In the genomic region with DNA sequence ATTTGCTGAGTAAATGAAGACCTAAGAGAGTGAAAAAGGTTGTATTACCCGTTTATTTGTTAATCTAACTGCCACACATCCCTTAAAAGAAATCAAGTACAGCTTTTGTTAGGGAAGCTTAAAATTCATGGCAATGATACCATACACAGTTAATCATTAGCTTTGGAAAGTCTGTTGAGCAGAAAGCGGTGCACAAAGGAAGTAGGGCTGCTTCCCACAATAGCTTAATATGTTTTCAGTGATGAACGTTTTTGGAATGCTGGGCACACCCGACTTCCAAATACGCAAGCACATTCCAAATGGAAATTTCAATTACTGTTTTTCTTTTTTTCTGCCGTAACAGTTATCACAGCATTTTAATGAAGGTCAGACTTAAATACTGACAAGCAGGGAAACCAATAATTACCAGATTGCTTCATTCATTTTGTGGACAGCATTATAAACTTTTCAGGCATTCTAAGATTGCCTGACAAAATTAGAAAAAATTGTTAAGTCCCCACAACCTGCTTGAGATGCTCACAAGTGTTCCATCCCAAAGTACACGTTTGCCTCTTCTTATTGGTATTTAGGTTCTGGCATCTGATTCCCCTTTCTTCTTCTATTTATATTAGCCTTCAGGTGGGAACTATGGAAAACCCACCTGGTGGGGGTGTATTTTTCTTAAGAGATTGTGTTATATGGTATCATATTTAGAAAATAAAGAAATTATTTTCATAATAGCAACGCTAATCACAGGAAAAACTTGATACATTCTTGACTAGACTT, we compare ENCODE assay signal across 8 cellular contexts. TPM values are rescaled to one million over a fixed set of nuclear protein-coding genes. Genes with fewer than 3 reads are reported as not detected.
A peak's percentile ranks its signal among the peaks of the same experiment; 100 is the strongest.
DNase-seq lines count a peak whose midpoint lies in the region; ATAC-seq and TF ChIP-seq lines count a peak whose summit lies in the region.

No MANE protein-coding gene starts in this region.

- H3K9me3 Mint-ChIP-seq in activated CD8-positive, alpha-beta T cell treated with anti-CD3 and anti-CD28 coated beads, Interleukin-2, amount 10 ng/mL, durations not matched to agents 7 days and 5 days (ENCODE audit: insufficient read depth) = no peaks in the 10 kb centered on the region

- intact Hi-C loops in gastrocnemius medialis (cut with DNase I; ENCODE audit: low total_unique reads) = no loop called here

- DNase-seq in BJ (ENCODE audit: low read depth) = peak; percentile 93
- DNase-seq in HT-29 (ENCODE audit: low spot score) = peak; percentile 91
- no peak for DNase-seq in activated CD8-positive, alpha-beta T cell treated with anti-CD3 and anti-CD28 coated beads, Interleukin-2, amount 10 ng/mL, durations not matched to agents 7 days and 5 days
- DNase-seq in gastrocnemius medialis = no peak
- DNase-seq in activated gamma-delta T cell treated with Interleukin-2 at 50 U/mL for 16 hours = no peak
- no peak for DNase-seq in T-helper 9 cell

- TF ChIP-seq CTCF in BJ (IDR thresholded peaks at IDR 0.05; ENCODE audit: insufficient read depth, low read depth, low read length) (no peak), gastrocnemius medialis (IDR thresholded peaks at IDR 0.05 in 4 of 5, conservative IDR thresholded peaks at IDR 0.05 in 1 of 5) (no peak)

- no peaks in the 10 kb centered on the region for H3K27me3 ChIP-seq in BJ (ENCODE audit: control insufficient read depth, insufficient read depth, low read length)
- no peaks in the 10 kb centered on the region for H3K27me3 ChIP-seq in iPS-18a (ENCODE audit: control insufficient read depth, insufficient read depth, low read length)
- H3K27me3 ChIP-seq in gastrocnemius medialis = no peaks in the 10 kb centered on the region

- peak overlapping the region; percentile 55 for H3K27ac ChIP-seq in iPS-18a (ENCODE audit: low read length)
- peak overlapping the region; percentile 68 to 73 (median 69) for H3K27ac ChIP-seq in gastrocnemius medialis

- H3K4me1 ChIP-seq in iPS-18a (ENCODE audit: control insufficient read depth, low read depth, low read length) (peaks cover 5% of the 10 kb centered on the region), gastrocnemius medialis (peaks cover 0 to 8% of the 10 kb centered on the region in 2 donors)

- TF ChIP-seq POLR2A in gastrocnemius medialis (IDR thresholded peaks at IDR 0.05) = no peak

- peak overlapping the region; percentile 80 for H3K9ac ChIP-seq in iPS-18a (ENCODE audit: low read length)

- H3K9me3 ChIP-seq in iPS-18a (ENCODE audit: control insufficient read depth, low read depth, low read length) (no peaks in the 10 kb centered on the region), gastrocnemius medialis (no peaks in the 10 kb centered on the region)

- H3K4me3 Mint-ChIP-seq in activated CD8-positive, alpha-beta T cell treated with anti-CD3 and anti-CD28 coated beads, Interleukin-2, amount 10 ng/mL, durations not matched to agents 7 days and 5 days = peak overlapping the region; percentile 99

- H3K4me3 ChIP-seq in BJ (ENCODE audit: low read depth, low read length) (peak overlapping the region; percentile 50), iPS-18a (ENCODE audit: low read length) (peak overlapping the region; percentile 73), gastrocnemius medialis (peak overlapping the region; percentile 67 to 80 (median 72))

- no peak for ATAC-seq in activated CD8-positive, alpha-beta T cell treated with anti-CD3 and anti-CD28 coated beads, Interleukin-2, amount 10 ng/mL, durations not matched to agents 7 days and 5 days
- ATAC-seq in gastrocnemius medialis (no peak), GM21381 (IDR thresholded peaks at IDR 0.05; ENCODE audit: unreplicated experiment) (no peak)

- in situ Hi-C loops in gastrocnemius medialis (cut with MboI; ENCODE audit: low sequenced_read_pairs in 4 of 4) = no loop called here

- no peak overlapping the region for H3K27ac Mint-ChIP-seq in activated CD8-positive, alpha-beta T cell treated with anti-CD3 and anti-CD28 coated beads, Interleukin-2, amount 10 ng/mL, durations not matched to agents 7 days and 5 days

- no peaks in the 10 kb centered on the region for H3K36me3 ChIP-seq in BJ (ENCODE audit: control insufficient read depth, insufficient read depth, low read length)
- H3K36me3 ChIP-seq in iPS-18a (ENCODE audit: control insufficient read depth, low read depth, low read length) = peaks cover 13% of the 10 kb centered on the region
- no peaks in the 10 kb centered on the region for H3K36me3 ChIP-seq in gastrocnemius medialis

- peaks cover 30% of the 10 kb centered on the region for H3K4me1 Mint-ChIP-seq in activated CD8-positive, alpha-beta T cell treated with anti-CD3 and anti-CD28 coated beads, Interleukin-2, amount 10 ng/mL, durations not matched to agents 7 days and 5 days (ENCODE audit: low read depth)

- H3K36me3 Mint-ChIP-seq in activated CD8-positive, alpha-beta T cell treated with anti-CD3 and anti-CD28 coated beads, Interleukin-2, amount 10 ng/mL, durations not matched to agents 7 days and 5 days (ENCODE audit: low read depth) = peaks cover 26% of the 10 kb centered on the region

- POLR2A ChIA-PET in BJ (lab: Charles Lee) = interaction anchor here (0.6 to 0.7 kb wide), 2 partner anchors 17 to 77 kb away, joined by 4 read pairs; no protein-coding TSS in a partner anchor
- POLR2A ChIA-PET in activated CD8-positive, alpha-beta T cell treated with anti-CD3 and anti-CD28 coated beads, Interleukin-2, amount 10 ng/mL, durations not matched to agents 7 days and 5 days (lab: Charles Lee) = interaction anchor here (0.9 to 1.6 kb wide), 3 partner anchors 9 to 63 kb away, joined by 3 to 7 read pairs (median 5); partner anchors contain the start of gene NCEH1

- CTCF ChIA-PET in BJ (lab: Yijun Ruan, JAX) = interaction anchor here (3.4 to 4.0 kb wide), 2 partner anchors 39 to 76 kb away, joined by 15 to 26 read pairs; partner anchors contain the start of gene NCEH1
- CTCF ChIA-PET in activated CD8-positive, alpha-beta T cell treated with anti-CD3 and anti-CD28 coated beads, Interleukin-2, amount 10 ng/mL, durations not matched to agents 7 days and 5 days (lab: Charles Lee) = interaction anchor here (0.7 to 6.0 kb wide), 11 partner anchors 13 to 746 kb away, joined by 3 to 40 read pairs (median 5); partner anchors contain the start of gene NCEH1

- peaks cover 16% of the 10 kb centered on the region for H3K27me3 Mint-ChIP-seq in activated CD8-positive, alpha-beta T cell treated with anti-CD3 and anti-CD28 coated beads, Interleukin-2, amount 10 ng/mL, durations not matched to agents 7 days and 5 days (ENCODE audit: low read depth)

RNA-seq across cellular contexts. Expression of gene ECT2, which starts 1.1 kb away (rescaled TPM):
- polyA plus RNA-seq in BJ (2011; rRNA removed) = 15.3 and 30.9 TPM in 2 replicates
- polyA minus RNA-seq in BJ (2011; rRNA and poly(A)+ RNA removed) = 16.1 and 19.8 TPM in 2 replicates
- total RNA-seq in HT-29 (2014; rRNA removed; shearing (Covaris generic)) = 56.7 and 74.5 TPM in 2 replicates
- total RNA-seq in activated CD8-positive, alpha-beta T cell treated with anti-CD3 and anti-CD28 coated beads, Interleukin-2, amount 10 ng/mL, durations not matched to agents 7 days and 5 days = 10 to 100 TPM; 57.2 to 70.1 TPM
- total RNA-seq in gastrocnemius medialis = 1 to 10 TPM; 2.7 to 5.8 (median 3.7) TPM

RNA-seq across cellular contexts. Expression of gene NCEH1, which starts 38.5 kb away (rescaled TPM):
- 14.8 and 17.8 TPM in 2 replicates for polyA plus RNA-seq in BJ (2011; rRNA removed)
- polyA minus RNA-seq in BJ (2011; rRNA and poly(A)+ RNA removed) = 15.3 and 19.2 TPM in 2 replicates
- 11.5 and 11.9 TPM in 2 replicates for total RNA-seq in HT-29 (2014; rRNA removed; shearing (Covaris generic))
- total RNA-seq in activated CD8-positive, alpha-beta T cell treated with anti-CD3 and anti-CD28 coated beads, Interleukin-2, amount 10 ng/mL, durations not matched to agents 7 days and 5 days = 1 to 10 TPM; 8.0 to 8.2 TPM
- 10 to 100 TPM in 1 of 4 donors, 1 to 10 TPM in 3; 7.0 to 19.8 (median 8.2) TPM for total RNA-seq in gastrocnemius medialis

Comparison
In these comparisons a context has a peak if more than half of its experiments do, and no peak if none do; other contexts are left out.
1. DNase-seq: peak in BJ (single experiment) and HT-29 (single experiment); none in activated CD8-positive, alpha-beta T cell treated with anti-CD3 and anti-CD28 coated beads, Interleukin-2, amount 10 ng/mL, durations not matched to agents 7 days and 5 days (single experiment), gastrocnemius medialis (0 of 2), activated gamma-delta T cell treated with Interleukin-2 at 50 U/mL for 16 hours (single experiment) and T-helper 9 cell (single experiment).
2. Peak in every context shown above with its lines, with median percentiles within 50 percentile points of each other: H3K4me3 ChIP-seq.